Comparison of ENCODE assay signal across 26 cellular contexts in genomic region chr3:123626881-123627280, GRCh38.
"Had no signal": no experiment of that assay in that cellular context is flagged by ENCODE, and none has a peak within 500 bp of the region (broad histone marks: within the 10 kb centered on the region; RNA-seq: fewer than 3 reads in every experiment).

No MANE protein-coding gene starts in this region.

- H3K27ac ChIP-seq: adrenal gland, breast epithelium, SK-N-MC had no signal

- H3K27ac Mint-ChIP-seq: activated CD8-positive, alpha-beta T cell treated with anti-CD3 and anti-CD28 coated beads for 36 hours; activated naive CD4-positive, alpha-beta T cell treated with anti-CD3 and anti-CD28 coated beads, Interleukin-2, amount 10 ng/mL, durations not matched to agents 7 days and 5 days; activated naive CD8-positive, alpha-beta T cell treated with anti-CD3 and anti-CD28 coated beads, Interleukin-2, amount 10 ng/mL, durations not matched to agents 7 days and 5 days; activated T-cell treated with anti-CD3 and anti-CD28 coated beads, Interleukin-2, amount 50 U/mL, for 72 hours; activated T-helper 2 cell treated with anti-CD3 and anti-CD28 coated beads, Interferon-gamma antibody, Interleukin-2, Interleukin-4, amounts not matched to agents 10 μg/mL and 5 μg/mL and 100 μg/mL, durations not matched to agents 14 hours and 24 hours and 36 hours; T-cell had no signal

- DNase-seq: activated CD4-positive, alpha-beta T cell treated with anti-CD3 and anti-CD28 coated beads for 4 hours; activated CD8-positive, alpha-beta memory T cell treated with anti-CD3 and anti-CD28 coated beads, Interleukin-2, amount 50 U/mL, for 4 hours; activated CD8-positive, alpha-beta T cell treated with anti-CD3 and anti-CD28 coated beads for 36 hours; activated gamma-delta T cell treated with Interleukin-2 at 50 U/mL for 16 hours; activated naive CD4-positive, alpha-beta T cell treated with anti-CD3 and anti-CD28 coated beads, Interleukin-2, amount 10 ng/mL, durations not matched to agents 7 days and 5 days; activated naive CD8-positive, alpha-beta T cell treated with anti-CD3 and anti-CD28 coated beads, Interleukin-2, amount 10 ng/mL, durations not matched to agents 7 days and 5 days; activated T-cell treated with anti-CD3 and anti-CD28 coated beads, Interleukin-2, amount 50 U/mL, for 72 hours; anterior cingulate cortex; caudate nucleus; NCI-H1092; NCI-H1417; NCI-H187; NCI-H2081; NCI-H510A treated with DMSO at 0.1 percent for 48 hours; NCI-H69; NK-92 treated with Interleukin-12 subunit alpha and Interleukin-12 subunit beta, amount 100 ng/mL, for 24 hours; OCI-M1; RPMI8226; T-cell had no signal

- H3K9me3 Mint-ChIP-seq: activated CD8-positive, alpha-beta T cell treated with anti-CD3 and anti-CD28 coated beads for 36 hours; activated naive CD4-positive, alpha-beta T cell treated with anti-CD3 and anti-CD28 coated beads, Interleukin-2, amount 10 ng/mL, durations not matched to agents 7 days and 5 days; activated naive CD8-positive, alpha-beta T cell treated with anti-CD3 and anti-CD28 coated beads, Interleukin-2, amount 10 ng/mL, durations not matched to agents 7 days and 5 days; activated T-cell treated with anti-CD3 and anti-CD28 coated beads, Interleukin-2, amount 50 U/mL, for 72 hours; activated T-helper 2 cell treated with anti-CD3 and anti-CD28 coated beads, Interferon-gamma antibody, Interleukin-2, Interleukin-4, amounts not matched to agents 10 μg/mL and 5 μg/mL and 100 μg/mL, durations not matched to agents 14 hours and 24 hours and 36 hours; T-cell had no signal

- H3K27me3 ChIP-seq: adrenal gland, breast epithelium had no signal

- H3K27me3 Mint-ChIP-seq: activated CD8-positive, alpha-beta T cell treated with anti-CD3 and anti-CD28 coated beads for 36 hours; activated naive CD8-positive, alpha-beta T cell treated with anti-CD3 and anti-CD28 coated beads, Interleukin-2, amount 10 ng/mL, durations not matched to agents 7 days and 5 days had no signal

- H3K4me1 ChIP-seq: adrenal gland had no signal

- H3K36me3 Mint-ChIP-seq: activated naive CD4-positive, alpha-beta T cell treated with anti-CD3 and anti-CD28 coated beads, Interleukin-2, amount 10 ng/mL, durations not matched to agents 7 days and 5 days; activated naive CD8-positive, alpha-beta T cell treated with anti-CD3 and anti-CD28 coated beads, Interleukin-2, amount 10 ng/mL, durations not matched to agents 7 days and 5 days had no signal

- H3K36me3 ChIP-seq: breast epithelium had no signal

- H3K4me3 ChIP-seq: adrenal gland, breast epithelium, SK-N-MC had no signal

- H3K4me3 Mint-ChIP-seq: activated CD8-positive, alpha-beta T cell treated with anti-CD3 and anti-CD28 coated beads for 36 hours; activated naive CD4-positive, alpha-beta T cell treated with anti-CD3 and anti-CD28 coated beads, Interleukin-2, amount 10 ng/mL, durations not matched to agents 7 days and 5 days; activated naive CD8-positive, alpha-beta T cell treated with anti-CD3 and anti-CD28 coated beads, Interleukin-2, amount 10 ng/mL, durations not matched to agents 7 days and 5 days; activated T-cell treated with anti-CD3 and anti-CD28 coated beads, Interleukin-2, amount 50 U/mL, for 72 hours; T-cell had no signal

- H3K9me3 ChIP-seq: adrenal gland, breast epithelium had no signal

- H3K4me1 Mint-ChIP-seq: activated naive CD4-positive, alpha-beta T cell treated with anti-CD3 and anti-CD28 coated beads, Interleukin-2, amount 10 ng/mL, durations not matched to agents 7 days and 5 days; activated naive CD8-positive, alpha-beta T cell treated with anti-CD3 and anti-CD28 coated beads, Interleukin-2, amount 10 ng/mL, durations not matched to agents 7 days and 5 days; T-cell had no signal

- ATAC-seq: activated CD4-positive, CD25-positive, alpha-beta regulatory T cell treated with anti-CD3 and anti-CD28 coated beads, Interleukin-2, amount 50 U/mL, for 24 hours; activated CD8-positive, alpha-beta T cell treated with anti-CD3 and anti-CD28 coated beads for 36 hours; activated T-cell treated with anti-CD3 and anti-CD28 coated beads, Interleukin-2, amount 50 U/mL, for 72 hours; Panc1; Right ventricle myocardium inferior; T-cell had no signal
